ENCODE assay signal across 17 cellular contexts in genomic region chr1:172277989-172278388, GRCh38.
DNase-seq lines count a peak whose midpoint lies in the region; ATAC-seq and TF ChIP-seq lines count a peak whose summit lies in the region.
"Had no signal": no experiment of that assay in that cellular context is flagged by ENCODE, and none has a peak within 500 bp of the region (broad histone marks: within the 10 kb centered on the region; RNA-seq: fewer than 3 reads in every experiment).

No MANE protein-coding gene starts in this region.

- H4K20me1 ChIP-seq in GM23248 (ENCODE audit: insufficient read depth), result no peaks in the 10 kb centered on the region
- H4K20me1 ChIP-seq in SK-N-SH (ENCODE audit: insufficient read depth), result no peaks in the 10 kb centered on the region

- H2AFZ ChIP-seq in GM23248 (no peak overlapping the region), SK-N-SH (ENCODE audit: low read depth) (no peak overlapping the region), mesenchymal stem cell (ENCODE audit: low read depth, low read length) (no peak overlapping the region)

- no peaks in the 10 kb centered on the region for H3K27me3 ChIP-seq in GM23248 (replicated peaks; ENCODE audit: insufficient read depth)
- H3K27me3 ChIP-seq in SK-N-SH (ENCODE audit: insufficient read depth), result no peaks in the 10 kb centered on the region
- H3K27me3 ChIP-seq in mesenchymal stem cell (ENCODE audit: control insufficient read depth in 1 of 2, insufficient read depth in 1 of 2, low read length in 2 of 2), result no peaks in the 10 kb centered on the region
- no peaks in the 10 kb centered on the region for H3K27me3 ChIP-seq in suprapubic skin
- H3K27me3 ChIP-seq: BE2C had no signal

- H4K91ac ChIP-seq in mesenchymal stem cell (ENCODE audit: low read length), result no peak overlapping the region

- no peak overlapping the region for H2BK12ac ChIP-seq in mesenchymal stem cell (ENCODE audit: low read length in 2 of 2)

- H3K23ac ChIP-seq in mesenchymal stem cell (ENCODE audit: low read length in 2 of 2), result no peak overlapping the region

- no peak overlapping the region for H2BK5ac ChIP-seq in mesenchymal stem cell (ENCODE audit: low read depth, low read length, poor library complexity, severe bottlenecking)

- H2BK15ac ChIP-seq in mesenchymal stem cell (ENCODE audit: low read depth, poor library complexity, severe bottlenecking), result no peak overlapping the region

- peak overlapping the region; percentile 54 for H3K27ac ChIP-seq in GM23248
- peak overlapping the region; percentile 71 to 72; a peak in 3 of 4 replicates for H3K27ac ChIP-seq in SK-N-SH (ENCODE audit: low read depth in 2 of 2, low read length in 1 of 2)
- peak overlapping the region; percentile 87 for H3K27ac ChIP-seq in mesenchymal stem cell (ENCODE audit: low read length, poor library complexity, severe bottlenecking)
- peak overlapping the region; percentile 47 for H3K27ac ChIP-seq in suprapubic skin
- H3K27ac ChIP-seq: HL-60, KMS-11 had no signal

- H3K9ac ChIP-seq in GM23248, result no peak overlapping the region
- no peak overlapping the region; the same call in 1 of the 2 replicates for H3K9ac ChIP-seq in SK-N-SH
- H3K9ac ChIP-seq in mesenchymal stem cell (ENCODE audit: low read length), result peak overlapping the region; percentile 64
- H3K9ac ChIP-seq: KMS-11 had no signal

- CTCF ChIA-PET in SK-N-SH (lab: Yijun Ruan, JAX), result no interaction called here

- no peak overlapping the region for H3K18ac ChIP-seq in mesenchymal stem cell (ENCODE audit: low read depth in 1 of 2, low read length in 2 of 2)

- DNase-seq in GM23248, result no peak
- no peak for DNase-seq in SK-N-SH
- no peak for DNase-seq in mesenchymal stem cell
- no peak for DNase-seq in suprapubic skin (ENCODE audit: low spot score in 2 of 2)
- DNase-seq: BE2C; CD8-positive, alpha-beta T cell; MM.1S; NCI-H1105; NCI-H1694 treated with DMSO at 0.1 percent for 48 hours; NCI-H446 treated with DMSO at 0.1 percent for 48 hours; SHP77 had no signal

- 94 to 95% methylated on average over 1 of the region's 1 CpG for WGBS in GM23248 (ENCODE audit: low coverage in 1 of 2, low lambda C conversion rate in 2 of 2, missing lambda C conversion rate in 2 of 2), 2 experiments
- WGBS in SK-N-SH (ENCODE audit: low lambda C conversion rate), result 73% methylated on average over 1 of the region's 1 CpG
- no CpG with 5 or more reads among the region's 1 CpG for WGBS in mesenchymal stem cell
- WGBS in suprapubic skin, result 92% methylated on average over 1 of the region's 1 CpG

- TF ChIP-seq POLR2A in suprapubic skin (IDR thresholded peaks at IDR 0.05), result no peak

- H3K79me2 ChIP-seq in GM23248 (ENCODE audit: insufficient read depth) (no peaks in the 10 kb centered on the region), SK-N-SH (ENCODE audit: insufficient read depth) (peaks cover 13% of the 10 kb centered on the region)

- peaks cover 52% of the 10 kb centered on the region for H3K4me1 ChIP-seq in GM23248 (ENCODE audit: insufficient read depth)
- H3K4me1 ChIP-seq in SK-N-SH (ENCODE audit: control insufficient read depth in 1 of 2, insufficient read depth in 2 of 2, low read depth in 1 of 2, low read length in 1 of 2), result peaks cover 2 to 12% of the 10 kb centered on the region in 2 experiments; a peak in 2 of 4 replicates
- H3K4me1 ChIP-seq in mesenchymal stem cell (ENCODE audit: control insufficient read depth, insufficient read depth, low read depth, low read length), result peaks cover 2% of the 10 kb centered on the region
- no peaks in the 10 kb centered on the region for H3K4me1 ChIP-seq in suprapubic skin
- H3K4me1 ChIP-seq: BE2C, HAP-1 had no signal

- POLR2A ChIA-PET in SK-N-SH (lab: Yijun Ruan, JAX), result no interaction called here

- no peak overlapping the region for H4K8ac ChIP-seq in mesenchymal stem cell (ENCODE audit: low read length)

- H3K9me3 ChIP-seq in GM23248 (ENCODE audit: low read depth), result no peaks in the 10 kb centered on the region
- no peaks in the 10 kb centered on the region for H3K9me3 ChIP-seq in SK-N-SH
- H3K9me3 ChIP-seq in mesenchymal stem cell (ENCODE audit: control insufficient read depth, low read length), result no peaks in the 10 kb centered on the region
- H3K9me3 ChIP-seq in suprapubic skin, result no peaks in the 10 kb centered on the region
- H3K9me3 ChIP-seq: BE2C, HAP-1 had no signal

- no peaks in the 10 kb centered on the region for H3K9me2 ChIP-seq in GM23248 (ENCODE audit: insufficient read depth)
- no peaks in the 10 kb centered on the region for H3K9me2 ChIP-seq in SK-N-SH

- no peak for TF ChIP-seq RAD21 in SK-N-SH (IDR thresholded peaks at IDR 0.05; ENCODE audit: low read length)

- ATAC-seq in HG03135 (IDR thresholded peaks at IDR 0.05; ENCODE audit: unreplicated experiment) (no peak), HG03159 (IDR thresholded peaks at IDR 0.05; ENCODE audit: unreplicated experiment) (no peak), HG02610 (IDR thresholded peaks at IDR 0.05; ENCODE audit: unreplicated experiment) (no peak)
- ATAC-seq: CD8-positive, alpha-beta T cell had no signal

- H2AK5ac ChIP-seq in mesenchymal stem cell (ENCODE audit: low read length, severe bottlenecking), result no peak overlapping the region

- H3K4me3 ChIP-seq in GM23248 (no peak overlapping the region), SK-N-SH (ENCODE audit: low read depth in 2 of 2, low read length in 1 of 2) (no peak overlapping the region), mesenchymal stem cell (ENCODE audit: insufficient read depth in 1 of 2, low read depth in 1 of 2, low read length in 2 of 2) (no peak overlapping the region), suprapubic skin (no peak overlapping the region)
- H3K4me3 ChIP-seq: HAP-1 had no signal

- no peak overlapping the region for H2BK120ac ChIP-seq in mesenchymal stem cell (ENCODE audit: low read depth, low read length)

- H3K36me3 ChIP-seq in GM23248 (ENCODE audit: low read depth), result no peaks in the 10 kb centered on the region
- peaks cover 0 to 9% of the 10 kb centered on the region in 2 experiments for H3K36me3 ChIP-seq in SK-N-SH (replicated peaks in 1 of 2; ENCODE audit: control insufficient read depth in 1 of 2, insufficient read depth in 2 of 2, low read length in 1 of 2)
- H3K36me3 ChIP-seq in mesenchymal stem cell (ENCODE audit: control insufficient read depth in 1 of 2, insufficient read depth in 2 of 2, low read depth in 1 of 2, low read length in 2 of 2), result no peaks in the 10 kb centered on the region
- no peaks in the 10 kb centered on the region for H3K36me3 ChIP-seq in suprapubic skin
- H3K36me3 ChIP-seq: BE2C, HAP-1 had no signal

- TF ChIP-seq CTCF in SK-N-SH (IDR thresholded peaks at IDR 0.05), result no peak
- TF ChIP-seq CTCF in suprapubic skin (IDR thresholded peaks at IDR 0.05), result no peak

- peak overlapping the region; percentile 49 for H3K4me2 ChIP-seq in GM23248 (ENCODE audit: unreplicated experiment)
- H3K4me2 ChIP-seq in SK-N-SH, result no peak overlapping the region
- no peak overlapping the region for H3K4me2 ChIP-seq in mesenchymal stem cell (ENCODE audit: low read length, poor library complexity, severe bottlenecking)
- H3K4me2 ChIP-seq: KMS-11 had no signal

- in situ Hi-C loops in GM23248 (cut with MboI), result no loop called here

- no peak overlapping the region for H3K14ac ChIP-seq in mesenchymal stem cell (ENCODE audit: low read length in 2 of 2)

- H3F3A ChIP-seq in GM23248 (ENCODE audit: insufficient read depth) (peaks cover 26% of the 10 kb centered on the region), SK-N-SH (replicated peaks; ENCODE audit: insufficient read depth) (peaks cover 28% of the 10 kb centered on the region)

- TF ChIP-seq EP300 in SK-N-SH (IDR thresholded peaks at IDR 0.05; ENCODE audit: borderline replicate concordance in 1 of 2, low read depth in 1 of 2, low read length in 1 of 2) (no peak), suprapubic skin (IDR thresholded peaks at IDR 0.05) (no peak)

- peaks cover 1% of the 10 kb centered on the region for H3K79me1 ChIP-seq in mesenchymal stem cell (replicated peaks; ENCODE audit: low read length, poor library complexity, severe bottlenecking)

- H3K4ac ChIP-seq in mesenchymal stem cell (ENCODE audit: low read depth in 1 of 2, low read length in 2 of 2), result no peak overlapping the region

TF ChIP-seq in SK-N-SH, 30 proteins besides CTCF, POLR2A, EP300 and RAD21:
- TF ChIP-seq JUND (IDR thresholded peaks at IDR 0.05) (0 out of 2 replicates have a peak, but pooled peaks have one; percentile 11), ELF1 (IDR thresholded peaks at IDR 0.05) (no peak), SIN3A (IDR thresholded peaks at IDR 0.05; ENCODE audit: borderline replicate concordance, low read depth, low read length) (no peak), TAF1 (IDR thresholded peaks at IDR 0.05; ENCODE audit: borderline replicate concordance, low read depth, low read length) (no peak), YY1 (IDR thresholded peaks at IDR 0.05; ENCODE audit: low read depth) (no peak)
